In genomic region chr15:88016373-88016772, GRCh38 we compare ENCODE assay signal across 29 cellular contexts.
"Had no signal": no experiment of that assay in that cellular context is flagged by ENCODE, and none has a peak within 500 bp of the region (broad histone marks: within the 10 kb centered on the region; RNA-seq: fewer than 3 reads in every experiment).

No MANE protein-coding gene starts in this region.

- H3K9me3 Mint-ChIP-seq: endodermal cell; mesothelial cell of epicardium; nephron progenitor cell; stimulated activated naive CD8-positive, alpha-beta T cell treated with anti-CD3 and anti-CD28 coated beads, Interleukin-15, amount 100 ng/mL, for 72 hours had no signal

- H3K27me3 ChIP-seq: gastrocnemius medialis, hepatocyte, pancreas, right atrium auricular region, suprapubic skin, vagina had no signal

- H3K4me1 Mint-ChIP-seq: mesothelial cell of epicardium; naive B cell; stimulated activated naive CD8-positive, alpha-beta T cell treated with anti-CD3 and anti-CD28 coated beads, Interleukin-15, amount 100 ng/mL, for 72 hours had no signal

- H3K27me3 Mint-ChIP-seq: naive B cell; stimulated activated naive CD8-positive, alpha-beta T cell treated with anti-CD3 and anti-CD28 coated beads, Interleukin-15, amount 100 ng/mL, for 72 hours had no signal

- H3K4me3 ChIP-seq: gastrocnemius medialis, hepatocyte, left lung, mucosa of descending colon, pancreas, right atrium auricular region, smooth muscle cell, suprapubic skin, vagina had no signal

- H3K4me2 ChIP-seq: hepatocyte, smooth muscle cell had no signal

- H3K4me3 Mint-ChIP-seq: endodermal cell; mesothelial cell of epicardium; naive B cell; nephron progenitor cell; stimulated activated naive CD8-positive, alpha-beta T cell treated with anti-CD3 and anti-CD28 coated beads, Interleukin-15, amount 100 ng/mL, for 72 hours had no signal

- H3K27ac ChIP-seq: epithelial cell of prostate, gastrocnemius medialis, hepatocyte, left lung, neutrophil, pancreas, right atrium auricular region, suprapubic skin, vagina had no signal

- H3K36me3 ChIP-seq: gastrocnemius medialis, left lung, neutrophil, pancreas, right atrium auricular region, suprapubic skin, vagina had no signal

- ATAC-seq: esophagus mucosa; gastrocnemius medialis; left cardiac atrium; left lung; mucosa of descending colon; pancreas; sciatic nerve; stimulated activated naive CD8-positive, alpha-beta T cell treated with anti-CD3 and anti-CD28 coated beads, Interleukin-15, amount 100 ng/mL, for 72 hours had no signal

- DNase-seq: effector CD8-positive, alpha-beta T cell; endodermal cell; foreskin fibroblast; gastrocnemius medialis; head of caudate nucleus; left cardiac atrium; left lung; mesenchymal stem cell; mucosa of descending colon; naive B cell; nephron progenitor cell; pancreas; stimulated activated CD4-positive, alpha-beta T cell treated with anti-CD3 and anti-CD28 coated beads, Interleukin-12 subunit alpha, Interleukin-12 subunit beta, amount 100 ng/mL, for 4 hours; stimulated activated CD4-positive, alpha-beta T cell treated with anti-CD3 and anti-CD28 coated beads, Interleukin-1b, Interleukin-23, amount 100 ng/mL, for 48 hours; stimulated activated CD4-positive, alpha-beta T cell treated with anti-CD3 and anti-CD28 coated beads, Interleukin-4, amount 100 ng/mL, for 1 hour; stimulated activated CD8-positive, alpha-beta memory T cell treated with anti-CD3 and anti-CD28 coated beads, Interleukin-4, amount 100 ng/mL, for 48 hours; stimulated activated naive CD4-positive, alpha-beta T cell; stimulated activated naive CD8-positive, alpha-beta T cell treated with anti-CD3 and anti-CD28 coated beads, Interleukin-15, amount 100 ng/mL, for 72 hours; trophoblast cell had no signal

- H3K4me1 ChIP-seq: gastrocnemius medialis, left lung, pancreas, vagina had no signal

- H3K36me3 Mint-ChIP-seq: mesothelial cell of epicardium, naive B cell had no signal

- H3K27ac Mint-ChIP-seq: endodermal cell; mesothelial cell of epicardium; nephron progenitor cell; stimulated activated naive CD8-positive, alpha-beta T cell treated with anti-CD3 and anti-CD28 coated beads, Interleukin-15, amount 100 ng/mL, for 72 hours had no signal

- H3K9me3 ChIP-seq: gastrocnemius medialis, left lung, mucosa of descending colon, neutrophil, pancreas, right atrium auricular region, suprapubic skin, vagina had no signal
